Comparison of ENCODE assay signal across 1 cellular context in genomic region chr12:111446631-111447570, GRCh38.
TF ChIP-seq lines count a peak whose summit lies in the region.

No MANE protein-coding gene starts in this region.

TF ChIP-seq in GM12878, 131 proteins besides CTCF, POLR2A, EP300 and RAD21:
- TF ChIP-seq FOXK2 (IDR thresholded peaks at IDR 0.05) (no peak), POLR2AphosphoS5 (IDR thresholded peaks at IDR 0.05; ENCODE audit: low read length) (peak; percentile 31)
